Comparison of ENCODE assay signal across 1 cellular context in genomic region chr7:146655928-146656797, GRCh38.
TF ChIP-seq lines count a peak whose summit lies in the region.

No MANE protein-coding gene starts in this region.

TF ChIP-seq in HEK293, 187 proteins besides CTCF, POLR2A, EP300 and RAD21 (continued from another document and continues in another):
- TF ChIP-seq ZNF18 (tag by site-specific recombination; IDR thresholded peaks at IDR 0.05): peak; percentile 83
- peak; percentile 84 for TF ChIP-seq TCF7L2 (IDR thresholded peaks at IDR 0.05; ENCODE audit: borderline replicate concordance, low read depth, low read length)
- TF ChIP-seq ZNF707 (tag by site-specific recombination; IDR thresholded peaks at IDR 0.05): no peak
- no peak for TF ChIP-seq ZNF626 (tag by site-specific recombination; IDR thresholded peaks at IDR 0.05)
- TF ChIP-seq ZFP37 (tag by site-specific recombination; IDR thresholded peaks at IDR 0.05): peak; percentile 58; the same call in 1 of the 2 replicates
- TF ChIP-seq ZBTB1 (tag by site-specific recombination; IDR thresholded peaks at IDR 0.05): no peak
- TF ChIP-seq GLIS1 (tag by site-specific recombination; IDR thresholded peaks at IDR 0.05): peak; percentile 28; the same call in 1 of the 2 replicates
- TF ChIP-seq ZNF701 (tag by site-specific recombination; IDR thresholded peaks at IDR 0.05): no peak
- TF ChIP-seq ZNF513 (tag by site-specific recombination; IDR thresholded peaks at IDR 0.05): no peak
- peak; percentile 91 for TF ChIP-seq ZNF629 (tag by site-specific recombination; IDR thresholded peaks at IDR 0.05)
- no peak for TF ChIP-seq ZNF600 (tag by site-specific recombination; IDR thresholded peaks at IDR 0.05)
- TF ChIP-seq ZNF416 (tag by site-specific recombination; IDR thresholded peaks at IDR 0.05): no peak
- TF ChIP-seq ZNF610 (tag by site-specific recombination; IDR thresholded peaks at IDR 0.05; ENCODE audit: borderline replicate concordance): no peak
- TF ChIP-seq, protein P1, sequence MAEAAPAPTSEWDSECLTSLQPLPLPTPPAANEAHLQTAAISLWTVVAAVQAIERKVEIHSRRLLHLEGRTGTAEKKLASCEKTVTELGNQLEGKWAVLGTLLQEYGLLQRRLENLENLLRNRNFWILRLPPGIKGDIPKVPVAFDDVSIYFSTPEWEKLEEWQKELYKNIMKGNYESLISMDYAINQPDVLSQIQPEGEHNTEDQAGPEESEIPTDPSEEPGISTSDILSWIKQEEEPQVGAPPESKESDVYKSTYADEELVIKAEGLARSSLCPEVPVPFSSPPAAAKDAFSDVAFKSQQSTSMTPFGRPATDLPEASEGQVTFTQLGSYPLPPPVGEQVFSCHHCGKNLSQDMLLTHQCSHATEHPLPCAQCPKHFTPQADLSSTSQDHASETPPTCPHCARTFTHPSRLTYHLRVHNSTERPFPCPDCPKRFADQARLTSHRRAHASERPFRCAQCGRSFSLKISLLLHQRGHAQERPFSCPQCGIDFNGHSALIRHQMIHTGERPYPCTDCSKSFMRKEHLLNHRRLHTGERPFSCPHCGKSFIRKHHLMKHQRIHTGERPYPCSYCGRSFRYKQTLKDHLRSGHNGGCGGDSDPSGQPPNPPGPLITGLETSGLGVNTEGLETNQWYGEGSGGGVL (tag by site-specific recombination; IDR thresholded peaks at IDR 0.05): no peak
- TF ChIP-seq, protein P2, sequence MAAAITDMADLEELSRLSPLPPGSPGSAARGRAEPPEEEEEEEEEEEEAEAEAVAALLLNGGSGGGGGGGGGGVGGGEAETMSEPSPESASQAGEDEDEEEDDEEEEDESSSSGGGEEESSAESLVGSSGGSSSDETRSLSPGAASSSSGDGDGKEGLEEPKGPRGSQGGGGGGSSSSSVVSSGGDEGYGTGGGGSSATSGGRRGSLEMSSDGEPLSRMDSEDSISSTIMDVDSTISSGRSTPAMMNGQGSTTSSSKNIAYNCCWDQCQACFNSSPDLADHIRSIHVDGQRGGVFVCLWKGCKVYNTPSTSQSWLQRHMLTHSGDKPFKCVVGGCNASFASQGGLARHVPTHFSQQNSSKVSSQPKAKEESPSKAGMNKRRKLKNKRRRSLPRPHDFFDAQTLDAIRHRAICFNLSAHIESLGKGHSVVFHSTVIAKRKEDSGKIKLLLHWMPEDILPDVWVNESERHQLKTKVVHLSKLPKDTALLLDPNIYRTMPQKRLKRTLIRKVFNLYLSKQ (tag by site-specific recombination; IDR thresholded peaks at IDR 0.05; ENCODE audit: borderline replicate concordance): no peak
- TF ChIP-seq, protein P3, sequence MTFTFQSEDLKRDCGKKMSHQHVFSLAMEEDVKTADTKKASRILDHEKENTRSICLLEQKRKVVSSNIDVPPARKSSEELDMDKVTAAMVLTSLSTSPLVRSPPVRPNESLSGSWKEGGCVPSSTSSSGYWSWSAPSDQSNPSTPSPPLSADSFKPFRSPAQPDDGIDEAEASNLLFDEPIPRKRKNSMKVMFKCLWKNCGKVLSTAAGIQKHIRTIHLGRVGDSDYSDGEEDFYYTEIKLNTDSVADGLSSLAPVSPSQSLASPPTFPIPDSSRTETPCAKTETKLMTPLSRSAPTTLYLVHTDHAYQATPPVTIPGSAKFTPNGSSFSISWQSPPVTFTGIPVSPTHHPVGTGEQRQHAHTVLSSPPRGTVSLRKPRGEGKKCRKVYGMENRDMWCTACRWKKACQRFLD (tag by site-specific recombination; IDR thresholded peaks at IDR 0.05): no peak
- TF ChIP-seq ZNF473 (tag by site-specific recombination; IDR thresholded peaks at IDR 0.05): no peak
- TF ChIP-seq ZNF341 (tag by site-specific recombination; IDR thresholded peaks at IDR 0.05; ENCODE audit: low read depth): no peak
- peak; percentile 93 for TF ChIP-seq ZNF561 (tag by site-specific recombination; IDR thresholded peaks at IDR 0.05; ENCODE audit: borderline replicate concordance)
- TF ChIP-seq YY1 (tag by site-specific recombination; IDR thresholded peaks at IDR 0.05): peak; percentile 46; the same call in 1 of the 2 replicates
- TF ChIP-seq ZNF660 (tag by site-specific recombination; IDR thresholded peaks at IDR 0.05): peak; percentile 82
- TF ChIP-seq, protein P4, sequence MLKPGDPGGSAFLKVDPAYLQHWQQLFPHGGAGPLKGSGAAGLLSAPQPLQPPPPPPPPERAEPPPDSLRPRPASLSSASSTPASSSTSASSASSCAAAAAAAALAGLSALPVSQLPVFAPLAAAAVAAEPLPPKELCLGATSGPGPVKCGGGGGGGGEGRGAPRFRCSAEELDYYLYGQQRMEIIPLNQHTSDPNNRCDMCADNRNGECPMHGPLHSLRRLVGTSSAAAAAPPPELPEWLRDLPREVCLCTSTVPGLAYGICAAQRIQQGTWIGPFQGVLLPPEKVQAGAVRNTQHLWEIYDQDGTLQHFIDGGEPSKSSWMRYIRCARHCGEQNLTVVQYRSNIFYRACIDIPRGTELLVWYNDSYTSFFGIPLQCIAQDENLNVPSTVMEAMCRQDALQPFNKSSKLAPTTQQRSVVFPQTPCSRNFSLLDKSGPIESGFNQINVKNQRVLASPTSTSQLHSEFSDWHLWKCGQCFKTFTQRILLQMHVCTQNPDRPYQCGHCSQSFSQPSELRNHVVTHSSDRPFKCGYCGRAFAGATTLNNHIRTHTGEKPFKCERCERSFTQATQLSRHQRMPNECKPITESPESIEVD (tag by site-specific recombination; IDR thresholded peaks at IDR 0.05): peak; percentile 96
- no peak for TF ChIP-seq RBAK (tag by site-specific recombination; IDR thresholded peaks at IDR 0.05)
- peak; percentile 92 for TF ChIP-seq GLI2 (tag by site-specific recombination; IDR thresholded peaks at IDR 0.05; ENCODE audit: borderline replicate concordance, low read depth)
- TF ChIP-seq ZNF530 (tag by site-specific recombination; IDR thresholded peaks at IDR 0.05; ENCODE audit: low read depth): no peak
- TF ChIP-seq ZNF155 (tag by site-specific recombination; IDR thresholded peaks at IDR 0.05): no peak
- TF ChIP-seq ZNF223 (tag by site-specific recombination; IDR thresholded peaks at IDR 0.05): no peak
- peak; percentile 88 for TF ChIP-seq ZNF843 (tag by site-specific recombination; IDR thresholded peaks at IDR 0.05)
- peak; percentile 86 for TF ChIP-seq ZNF366 (tag by site-specific recombination; conservative IDR thresholded peaks at IDR 0.05)
- peak; percentile 96 for TF ChIP-seq INSM2 (tag by site-specific recombination; IDR thresholded peaks at IDR 0.05)
- peak; percentile 5; the same call in 1 of the 2 replicates for TF ChIP-seq ZNF596 (tag by site-specific recombination; IDR thresholded peaks at IDR 0.05)
- TF ChIP-seq ZIC2 (tag by site-specific recombination; IDR thresholded peaks at IDR 0.05): no peak
- TF ChIP-seq HOXD13 (CRISPR knock-in tag; IDR thresholded peaks at IDR 0.05; ENCODE audit: borderline replicate concordance): peak; percentile 94
- TF ChIP-seq, protein P5, sequence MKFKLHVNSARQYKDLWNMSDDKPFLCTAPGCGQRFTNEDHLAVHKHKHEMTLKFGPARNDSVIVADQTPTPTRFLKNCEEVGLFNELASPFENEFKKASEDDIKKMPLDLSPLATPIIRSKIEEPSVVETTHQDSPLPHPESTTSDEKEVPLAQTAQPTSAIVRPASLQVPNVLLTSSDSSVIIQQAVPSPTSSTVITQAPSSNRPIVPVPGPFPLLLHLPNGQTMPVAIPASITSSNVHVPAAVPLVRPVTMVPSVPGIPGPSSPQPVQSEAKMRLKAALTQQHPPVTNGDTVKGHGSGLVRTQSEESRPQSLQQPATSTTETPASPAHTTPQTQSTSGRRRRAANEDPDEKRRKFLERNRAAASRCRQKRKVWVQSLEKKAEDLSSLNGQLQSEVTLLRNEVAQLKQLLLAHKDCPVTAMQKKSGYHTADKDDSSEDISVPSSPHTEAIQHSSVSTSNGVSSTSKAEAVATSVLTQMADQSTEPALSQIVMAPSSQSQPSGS (tag by site-specific recombination; IDR thresholded peaks at IDR 0.05; ENCODE audit: low read depth): 0 out of 2 replicates have a peak, but pooled peaks have one; percentile 26
- TF ChIP-seq PRDM4 (tag by site-specific recombination; IDR thresholded peaks at IDR 0.05): peak; percentile 85
- peak; percentile 92 for TF ChIP-seq SCRT2 (tag by site-specific recombination; IDR thresholded peaks at IDR 0.05)
- no peak; the same call in 1 of the 2 replicates for TF ChIP-seq ZSCAN16 (tag by site-specific recombination; IDR thresholded peaks at IDR 0.05)
- peak; percentile 57; the same call in 1 of the 2 replicates for TF ChIP-seq KLF7 (tag by site-specific recombination; IDR thresholded peaks at IDR 0.05; ENCODE audit: borderline replicate concordance)
- peak; percentile 90 for TF ChIP-seq SP7 (tag by site-specific recombination; IDR thresholded peaks at IDR 0.05)
- TF ChIP-seq ZSCAN5A (tag by site-specific recombination; IDR thresholded peaks at IDR 0.05): no peak
- TF ChIP-seq ZNF311 (tag by site-specific recombination; IDR thresholded peaks at IDR 0.05; ENCODE audit: borderline replicate concordance): no peak
- no peak for TF ChIP-seq ZNF169 (tag by site-specific recombination; IDR thresholded peaks at IDR 0.05)
- TF ChIP-seq ZSCAN23 (tag by site-specific recombination; IDR thresholded peaks at IDR 0.05): peak; percentile 89; the same call in 1 of the 2 replicates
- peak; percentile 78 for TF ChIP-seq ZNF324 (tag by site-specific recombination; IDR thresholded peaks at IDR 0.05)
- no peak for TF ChIP-seq KLF1 (tag by site-specific recombination; IDR thresholded peaks at IDR 0.05)
- TF ChIP-seq, protein P6, sequence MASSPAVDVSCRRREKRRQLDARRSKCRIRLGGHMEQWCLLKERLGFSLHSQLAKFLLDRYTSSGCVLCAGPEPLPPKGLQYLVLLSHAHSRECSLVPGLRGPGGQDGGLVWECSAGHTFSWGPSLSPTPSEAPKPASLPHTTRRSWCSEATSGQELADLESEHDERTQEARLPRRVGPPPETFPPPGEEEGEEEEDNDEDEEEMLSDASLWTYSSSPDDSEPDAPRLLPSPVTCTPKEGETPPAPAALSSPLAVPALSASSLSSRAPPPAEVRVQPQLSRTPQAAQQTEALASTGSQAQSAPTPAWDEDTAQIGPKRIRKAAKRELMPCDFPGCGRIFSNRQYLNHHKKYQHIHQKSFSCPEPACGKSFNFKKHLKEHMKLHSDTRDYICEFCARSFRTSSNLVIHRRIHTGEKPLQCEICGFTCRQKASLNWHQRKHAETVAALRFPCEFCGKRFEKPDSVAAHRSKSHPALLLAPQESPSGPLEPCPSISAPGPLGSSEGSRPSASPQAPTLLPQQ (tag by site-specific recombination; IDR thresholded peaks at IDR 0.05): no peak
- TF ChIP-seq ZNF37A (tag by site-specific recombination; IDR thresholded peaks at IDR 0.05): peak; percentile 31; the same call in 1 of the 2 replicates
- peak; percentile 64 for TF ChIP-seq ZBTB17 (tag by site-specific recombination; IDR thresholded peaks at IDR 0.05)
